12 cellular contexts compared by ENCODE assay signal in the genomic region with DNA sequence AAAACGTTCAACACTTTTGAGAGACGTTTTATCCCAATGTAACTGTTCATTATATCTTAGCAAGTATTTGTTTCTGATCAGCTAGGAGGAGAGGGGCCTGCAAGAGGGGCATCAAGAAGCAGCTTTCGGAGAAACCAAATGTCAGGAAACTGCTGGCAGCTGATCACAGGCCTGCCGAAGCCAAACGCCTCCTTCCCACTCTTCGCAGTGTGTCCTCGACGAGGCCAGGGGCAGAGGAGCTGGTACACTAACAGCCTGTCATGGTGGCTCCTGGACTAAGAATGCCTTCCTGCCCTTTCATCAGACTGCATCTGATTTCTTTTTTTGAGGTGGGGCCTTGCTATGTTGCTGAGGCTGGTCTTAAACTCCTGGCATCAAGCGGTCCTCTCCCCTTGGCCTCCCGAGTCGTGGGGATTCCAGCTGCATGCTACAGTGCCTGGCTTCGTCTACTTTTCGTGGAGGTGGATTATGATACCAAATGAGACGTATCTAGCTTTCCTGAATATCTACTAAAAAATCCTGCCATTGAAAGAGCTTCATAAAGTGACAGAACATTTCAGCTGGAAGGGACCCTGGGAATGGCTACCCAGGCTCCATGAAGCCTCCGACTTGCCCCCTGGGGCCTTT.
DNase-seq lines count a peak whose midpoint lies in the region; ATAC-seq and TF ChIP-seq lines count a peak whose summit lies in the region.
"Had no signal": no experiment of that assay in that cellular context is flagged by ENCODE, and none has a peak within 500 bp of the region (broad histone marks: within the 10 kb centered on the region; RNA-seq: fewer than 3 reads in every experiment).

No MANE protein-coding gene starts in this region.

- H3K9ac ChIP-seq in mesendoderm (ENCODE audit: low read length), result no peak overlapping the region
- peak overlapping the region in 1 of 2 donors; percentile 34 for H3K9ac ChIP-seq in stomach smooth muscle (ENCODE audit: low read length in 2 of 2)
- H3K9ac ChIP-seq in MM.1S (ENCODE audit: low read length), result no peak overlapping the region
- H3K9ac ChIP-seq: BLaER1 had no signal

- no peak for TF ChIP-seq CTCF in HFFc6 (IDR thresholded peaks at IDR 0.05)
- no peak for TF ChIP-seq CTCF in brain (conservative IDR thresholded peaks at IDR 0.05)
- no peak for TF ChIP-seq CTCF in omental fat pad (IDR thresholded peaks at IDR 0.05)
- TF ChIP-seq CTCF in MM.1S (IDR thresholded peaks at IDR 0.05; ENCODE audit: low read length), result no peak

- H3K4me1 ChIP-seq in mesendoderm (ENCODE audit: control insufficient read depth, low read depth, low read length), result no peaks in the 10 kb centered on the region
- peaks cover 38% of the 10 kb centered on the region for H3K4me1 ChIP-seq in stomach smooth muscle (ENCODE audit: control insufficient read depth, insufficient read depth, low read length)
- H3K4me1 ChIP-seq in MM.1S (ENCODE audit: low read length), result no peaks in the 10 kb centered on the region

- H3K27ac ChIP-seq in mesendoderm (ENCODE audit: low read depth, low read length) (peak overlapping the region; percentile 17), stomach smooth muscle (ENCODE audit: low read length) (peak overlapping the region; percentile 90), MM.1S (ENCODE audit: low read length) (no peak overlapping the region)
- H3K27ac ChIP-seq: BLaER1 had no signal

- H4K5ac ChIP-seq in mesendoderm (ENCODE audit: low read length), result no peak overlapping the region

- no peaks in the 10 kb centered on the region for H3K36me3 ChIP-seq in mesendoderm (ENCODE audit: control insufficient read depth, insufficient read depth, low read length)
- H3K36me3 ChIP-seq in stomach smooth muscle (ENCODE audit: control insufficient read depth in 2 of 2, insufficient read depth in 2 of 2, low read length in 2 of 2), result peaks cover 18 to 25% of the 10 kb centered on the region in 2 donors
- no peaks in the 10 kb centered on the region for H3K36me3 ChIP-seq in MM.1S (replicated peaks; ENCODE audit: insufficient read depth, low read length)

- no peak overlapping the region for H3K23ac ChIP-seq in mesendoderm (ENCODE audit: low read length)

- peaks cover 33% of the 10 kb centered on the region for H3K9me3 Mint-ChIP-seq in HFFc6
- H3K9me3 Mint-ChIP-seq in brain, result peaks cover 0 to 3% (median 0%) of the 10 kb centered on the region in 5 experiments
- H3K9me3 Mint-ChIP-seq: effector memory CD8-positive, alpha-beta T cell; naive B cell had no signal

- H3K27ac Mint-ChIP-seq in HFFc6 (peak overlapping the region; percentile 81), brain (peak overlapping the region; percentile 20 to 98 (median 91))
- H3K27ac Mint-ChIP-seq: naive B cell had no signal

- H3K27me3 Mint-ChIP-seq in HFFc6 (ENCODE audit: insufficient read depth), result peaks cover 41% of the 10 kb centered on the region
- no peaks in the 10 kb centered on the region for H3K27me3 Mint-ChIP-seq in brain
- H3K27me3 Mint-ChIP-seq: effector memory CD8-positive, alpha-beta T cell had no signal

- H3K36me3 Mint-ChIP-seq in HFFc6 (ENCODE audit: low read depth) (peaks cover 72% of the 10 kb centered on the region), brain (peaks cover 54% of the 10 kb centered on the region)
- H3K36me3 Mint-ChIP-seq: naive B cell had no signal

- no peak overlapping the region for H2AK5ac ChIP-seq in mesendoderm (ENCODE audit: low read length)

- H4K20me1 ChIP-seq in MM.1S (ENCODE audit: insufficient read depth, low read length), result no peaks in the 10 kb centered on the region
- H4K20me1 ChIP-seq: BLaER1 had no signal

- no peak overlapping the region for H3K4ac ChIP-seq in mesendoderm (ENCODE audit: low read depth, low read length)

- DNase-seq in HFFc6 (no peak), mesendoderm (no peak), GM19240 (ENCODE audit: insufficient read length, low spot score) (no peak), omental fat pad (ENCODE audit: low spot score) (no peak), MM.1S (no peak)
- DNase-seq: NCI-H2227 treated with DMSO at 0.1 percent for 48 hours had no signal

- no peak overlapping the region for H3K4me2 ChIP-seq in mesendoderm (ENCODE audit: low read length)
- H3K4me2 ChIP-seq in MM.1S (ENCODE audit: low read depth, low read length), result no peak overlapping the region
- H3K4me2 ChIP-seq: BLaER1 had no signal

- H3K79me1 ChIP-seq in mesendoderm (ENCODE audit: low read length), result no peaks in the 10 kb centered on the region

- H3K79me2 ChIP-seq in mesendoderm (ENCODE audit: control insufficient read depth, insufficient read depth, low read length) (no peaks in the 10 kb centered on the region), MM.1S (ENCODE audit: low read length) (no peaks in the 10 kb centered on the region)

- no peak overlapping the region for H2BK5ac ChIP-seq in mesendoderm (ENCODE audit: low read length)

- H3K56ac ChIP-seq in mesendoderm (ENCODE audit: low read length), result no peak overlapping the region

- ATAC-seq in omental fat pad (ENCODE audit: low FRiP score), result no peak

- no peaks in the 10 kb centered on the region for H3K9me2 ChIP-seq in MM.1S (replicated peaks; ENCODE audit: insufficient read depth, low read length)

- H3K9me3 ChIP-seq in stomach smooth muscle (ENCODE audit: control insufficient read depth in 2 of 2, low read length in 2 of 2) (no peaks in the 10 kb centered on the region), MM.1S (replicated peaks; ENCODE audit: insufficient read depth, low read length) (no peaks in the 10 kb centered on the region)
- H3K9me3 ChIP-seq: BLaER1, gastrocnemius medialis had no signal

- H3K4me1 Mint-ChIP-seq in HFFc6 (ENCODE audit: low read depth) (peaks cover 78% of the 10 kb centered on the region), brain (peaks cover 69% of the 10 kb centered on the region)

- no peak overlapping the region for H2BK15ac ChIP-seq in mesendoderm (replicated peaks; ENCODE audit: low read depth)

- H3F3A ChIP-seq in MM.1S (ENCODE audit: insufficient read depth, low read length), result no peaks in the 10 kb centered on the region

- H2BK120ac ChIP-seq in mesendoderm (ENCODE audit: low read depth, low read length), result no peak overlapping the region

- no peak overlapping the region for H2AFZ ChIP-seq in MM.1S (ENCODE audit: low read length)

- H3K18ac ChIP-seq in mesendoderm (ENCODE audit: low read length), result no peak overlapping the region

- H3K4me3 Mint-ChIP-seq in HFFc6, result peak overlapping the region; percentile 6; the same call in 1 of the 2 replicates
- no peak overlapping the region for H3K4me3 Mint-ChIP-seq in brain
- H3K4me3 Mint-ChIP-seq: effector memory CD8-positive, alpha-beta T cell had no signal

- no peak overlapping the region for H4K8ac ChIP-seq in mesendoderm (ENCODE audit: low read depth, low read length)

- H3K27me3 ChIP-seq in mesendoderm (ENCODE audit: insufficient read depth, low read length, poor library complexity) (no peaks in the 10 kb centered on the region), stomach smooth muscle (ENCODE audit: control insufficient read depth in 1 of 2, insufficient read depth in 2 of 2, low read length in 2 of 2) (no peaks in the 10 kb centered on the region), MM.1S (replicated peaks; ENCODE audit: insufficient read depth, low read length) (peaks cover 87% of the 10 kb centered on the region)
- H3K27me3 ChIP-seq: BLaER1, gastrocnemius medialis had no signal

- no CpG with 5 or more reads among the region's 15 CpGs for WGBS in mesendoderm (ENCODE audit: extremely low coverage, insufficient coverage, low lambda C conversion rate)

- H3K4me3 ChIP-seq in mesendoderm (ENCODE audit: low read length) (no peak overlapping the region), stomach smooth muscle (ENCODE audit: low read length in 2 of 2) (no peak overlapping the region), MM.1S (ENCODE audit: low read length) (no peak overlapping the region)
- H3K4me3 ChIP-seq: BLaER1, gastrocnemius medialis had no signal
